In the genomic region with DNA sequence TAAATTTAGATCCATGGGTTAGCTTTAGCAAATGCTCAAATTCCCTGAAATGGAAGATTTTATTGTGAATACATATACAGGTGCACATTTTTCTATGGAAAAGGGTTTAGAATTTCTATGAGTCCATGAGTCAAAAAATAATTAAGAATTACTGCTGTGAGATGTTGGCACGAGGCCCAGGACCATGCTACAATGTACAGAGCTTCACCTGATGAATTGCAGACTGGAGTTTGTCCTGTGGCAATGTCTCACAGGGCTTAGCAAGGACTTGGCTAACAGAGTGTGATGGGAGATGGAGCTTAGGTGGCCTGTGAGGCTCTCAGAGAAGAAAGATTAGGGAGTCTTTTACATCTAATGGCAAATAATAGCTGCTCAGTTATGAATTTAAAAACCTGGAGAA, we compare ENCODE assay signal across 19 cellular contexts.
DNase-seq lines count a peak whose midpoint lies in the region; ATAC-seq and TF ChIP-seq lines count a peak whose summit lies in the region.
"Had no signal": no experiment of that assay in that cellular context is flagged by ENCODE, and none has a peak within 500 bp of the region (broad histone marks: within the 10 kb centered on the region; RNA-seq: fewer than 3 reads in every experiment).

No MANE protein-coding gene starts in this region.

- H3K4me3 ChIP-seq in breast epithelium, result no peak overlapping the region
- no peak overlapping the region for H3K4me3 ChIP-seq in choroid plexus epithelial cell (ENCODE audit: low read depth, low read length)
- H3K4me3 ChIP-seq: SK-N-MC had no signal

- H3K4me3 Mint-ChIP-seq in MCF 10A (ENCODE audit: unreplicated experiment), result no peak overlapping the region
- H3K4me3 Mint-ChIP-seq: CD8-positive, alpha-beta memory T cell had no signal

- no peak for ATAC-seq in HG03039 (IDR thresholded peaks at IDR 0.05; ENCODE audit: unreplicated experiment)

- intact Hi-C loops in MCF 10A (cut with micrococcal nuclease) (no loop called here), breast epithelium (cut with DNase I; ENCODE audit: low total_unique reads) (no loop called here)

- DNase-seq in MCF 10A (ENCODE audit: unreplicated experiment) (peak; percentile 5), breast epithelium (ENCODE audit: low spot score in 2 of 2) (no peak), NCI-H446 treated with DMSO at 0.1 percent for 48 hours (lab: John Stamatoyannopoulos, UW) (peak; percentile 8), choroid plexus epithelial cell (ENCODE audit: low read depth) (peak; percentile 31), GM03348 (ENCODE audit: low spot score) (no peak), SK-N-DZ (ENCODE audit: low spot score) (no peak), NOMO-1 treated with DMSO at 0.1 percent for 48 hours (lab: John Stamatoyannopoulos, UW; ENCODE audit: unreplicated experiment) (no peak)
- DNase-seq: C1 segment of cervical spinal cord; CD8-positive, alpha-beta memory T cell; KG1; NCI-H1417 treated with DMSO at 0.1 percent for 48 hours; NCI-H2029 treated with DMSO at 0.1 percent for 48 hours; NCI-H226; NCI-H526 treated with DMSO at 0.1 percent for 48 hours; NK-92 treated with Interleukin-12 subunit alpha and Interleukin-12 subunit beta, amount 100 ng/mL, for 24 hours; Right ventricle myocardium superior; T-helper 1 cell had no signal

- H3K9me3 Mint-ChIP-seq in MCF 10A (ENCODE audit: unreplicated experiment), result no peaks in the 10 kb centered on the region

- POLR2A ChIA-PET in MCF 10A (lab: Yijun Ruan, JAX), result interaction anchor here (1.2 kb wide), 1 partner anchor 8 kb away, joined by 3 read pairs; no protein-coding TSS in a partner anchor

- no peaks in the 10 kb centered on the region for H3K36me3 ChIP-seq in breast epithelium

- no peak overlapping the region for H3K27ac Mint-ChIP-seq in MCF 10A (ENCODE audit: low read depth, unreplicated experiment)

- TF ChIP-seq CTCF in MCF 10A (IDR thresholded peaks at IDR 0.05; ENCODE audit: unreplicated experiment) (no peak), breast epithelium (IDR thresholded peaks at IDR 0.05) (no peak), choroid plexus epithelial cell (conservative IDR thresholded peaks at IDR 0.05; ENCODE audit: low read depth, low read length) (no peak)

- no peaks in the 10 kb centered on the region for H3K27me3 ChIP-seq in breast epithelium

- no peak overlapping the region for H3K27ac ChIP-seq in breast epithelium
- H3K27ac ChIP-seq: SK-N-MC had no signal

- no peaks in the 10 kb centered on the region for H3K9me3 ChIP-seq in breast epithelium

- H3K27me3 Mint-ChIP-seq in MCF 10A (ENCODE audit: insufficient read depth, unreplicated experiment), result no peaks in the 10 kb centered on the region

- H3K36me3 Mint-ChIP-seq in MCF 10A (ENCODE audit: insufficient read depth, unreplicated experiment), result no peaks in the 10 kb centered on the region

- CTCF ChIA-PET in MCF 10A (lab: Yijun Ruan, JAX), result interaction anchor here (0.6 kb wide), 1 partner anchor 10 kb away, joined by 3 read pairs; no protein-coding TSS in a partner anchor

- no TSS peak for BruUV-seq in MCF 10A (replicated peaks; lab: Mats Ljungman, UMichigan)

- H3K4me1 Mint-ChIP-seq in MCF 10A (ENCODE audit: insufficient read depth, unreplicated experiment), result no peaks in the 10 kb centered on the region

- no peaks in the 10 kb centered on the region for H3K4me1 ChIP-seq in breast epithelium

- no peak for TF ChIP-seq POLR2A in breast epithelium (IDR thresholded peaks at IDR 0.05)

Comparison
In these comparisons a context has a peak if more than half of its experiments do, and no peak if none do; other contexts are left out.
1. DNase-seq: peak in MCF 10A (single experiment), NCI-H446 treated with DMSO at 0.1 percent for 48 hours (single experiment) and choroid plexus epithelial cell (single experiment); none in breast epithelium (0 of 2), GM03348 (single experiment), SK-N-DZ (single experiment) and NOMO-1 treated with DMSO at 0.1 percent for 48 hours (single experiment).